ENCODE assay signal across 29 cellular contexts in genomic region chr5:58793888-58794287, GRCh38.
"Had no signal": no experiment of that assay in that cellular context is flagged by ENCODE, and none has a peak within 500 bp of the region (broad histone marks: within the 10 kb centered on the region; RNA-seq: fewer than 3 reads in every experiment).

No MANE protein-coding gene starts in this region.

- H3K27me3 Mint-ChIP-seq: activated naive CD8-positive, alpha-beta T cell; brain had no signal

- H3K4me1 ChIP-seq: SJCRH30 had no signal

- ATAC-seq: activated CD4-positive, CD25-positive, alpha-beta regulatory T cell treated with anti-CD3 and anti-CD28 coated beads, Interleukin-2, amount 50 U/mL, for 24 hours; activated CD8-positive, alpha-beta T cell treated with anti-CD3 and anti-CD28 coated beads, Interleukin-2, amount 10 ng/mL, durations not matched to agents 7 days and 5 days; Panc1 had no signal

- H3K27ac Mint-ChIP-seq: activated CD4-positive, alpha-beta T cell treated with anti-CD3 and anti-CD28 coated beads for 36 hours; activated CD4-positive, alpha-beta T cell treated with anti-CD3 and anti-CD28 coated beads, Interleukin-2, amount 10 ng/mL, durations not matched to agents 7 days and 5 days; activated CD8-positive, alpha-beta T cell treated with anti-CD3 and anti-CD28 coated beads, Interleukin-2, amount 10 ng/mL, durations not matched to agents 7 days and 5 days; activated naive CD4-positive, alpha-beta T cell treated with anti-CD3 and anti-CD28 coated beads, Interleukin-2, amount 10 ng/mL, durations not matched to agents 7 days and 5 days; activated naive CD8-positive, alpha-beta T cell; activated naive CD8-positive, alpha-beta T cell treated with anti-CD3 and anti-CD28 coated beads, Interleukin-2, amount 50 U/mL, for 24 hours; activated T-cell treated with anti-CD3 and anti-CD28 coated beads, Interleukin-2, amount 50 U/mL, for 24 hours; T-helper 1 cell treated with Interleukin-12 subunit alpha and Interleukin-12 subunit beta and Interleukin-4 antibody, amounts not matched to agents 30 μg/mL and 1 μg/mL, for 36 hours; T-helper 2 cell treated with Interferon-gamma antibody and Interleukin-4, amounts not matched to agents 5 μg/mL and 100 μg/mL, for 36 hours had no signal

- H3K9me3 Mint-ChIP-seq: activated CD4-positive, alpha-beta T cell treated with anti-CD3 and anti-CD28 coated beads, Interleukin-2, amount 10 ng/mL, durations not matched to agents 7 days and 5 days; activated naive CD4-positive, alpha-beta T cell treated with anti-CD3 and anti-CD28 coated beads, Interleukin-2, amount 10 ng/mL, durations not matched to agents 7 days and 5 days; activated naive CD8-positive, alpha-beta T cell treated with anti-CD3 and anti-CD28 coated beads, Interleukin-2, amount 50 U/mL, for 24 hours; activated T-cell treated with anti-CD3 and anti-CD28 coated beads, Interleukin-2, amount 50 U/mL, for 24 hours; brain; T-helper 1 cell treated with Interleukin-12 subunit alpha and Interleukin-12 subunit beta and Interleukin-4 antibody, amounts not matched to agents 30 μg/mL and 1 μg/mL, for 36 hours; T-helper 2 cell treated with Interferon-gamma antibody and Interleukin-4, amounts not matched to agents 5 μg/mL and 100 μg/mL, for 36 hours had no signal

- H3K4me1 Mint-ChIP-seq: activated CD4-positive, alpha-beta T cell treated with anti-CD3 and anti-CD28 coated beads, Interleukin-2, amount 10 ng/mL, durations not matched to agents 7 days and 5 days; activated naive CD4-positive, alpha-beta T cell treated with anti-CD3 and anti-CD28 coated beads, Interleukin-2, amount 10 ng/mL, durations not matched to agents 7 days and 5 days had no signal

- H3K27ac ChIP-seq: SJCRH30, SK-N-MC had no signal

- DNase-seq: activated CD4-positive, alpha-beta T cell treated with anti-CD3 and anti-CD28 coated beads for 36 hours; activated CD4-positive, alpha-beta T cell treated with anti-CD3 and anti-CD28 coated beads, Interleukin-2, amount 10 ng/mL, durations not matched to agents 7 days and 5 days; activated CD4-positive, alpha-beta T cell treated with anti-CD3 and anti-CD28 coated beads, Interleukin-2, amount 50 U/mL, for 48 hours; activated CD8-positive, alpha-beta T cell treated with anti-CD3 and anti-CD28 coated beads, Interleukin-2, amount 10 ng/mL, durations not matched to agents 7 days and 5 days; activated gamma-delta T cell treated with Interleukin-2 at 50 U/mL for 16 hours; activated naive CD4-positive, alpha-beta T cell treated with anti-CD3 and anti-CD28 coated beads, Interleukin-2, amount 10 ng/mL, durations not matched to agents 7 days and 5 days; activated naive CD8-positive, alpha-beta T cell treated with anti-CD3 and anti-CD28 coated beads, Interleukin-2, amount 50 U/mL, for 24 hours; activated T-cell treated with anti-CD3 and anti-CD28 coated beads, Interleukin-2, amount 50 U/mL, for 24 hours; anterior cingulate cortex; caudate nucleus; cerebellar nuclear complex; cortex of kidney; NCI-H1105 treated with DMSO at 0.1 percent for 48 hours; NCI-H1694; NCI-H1930; NCI-H2081 treated with DMSO at 0.1 percent for 48 hours; NCI-H2171; NCI-H226; NCI-H446 treated with DMSO at 0.1 percent for 48 hours; NCI-H524; SHP77; SJCRH30 had no signal

- H3K9me3 ChIP-seq: SJCRH30 had no signal

- H3K36me3 Mint-ChIP-seq: activated naive CD4-positive, alpha-beta T cell treated with anti-CD3 and anti-CD28 coated beads, Interleukin-2, amount 10 ng/mL, durations not matched to agents 7 days and 5 days; activated naive CD8-positive, alpha-beta T cell; brain had no signal

- H3K4me3 ChIP-seq: SJCRH30, SK-N-MC had no signal

- H3K36me3 ChIP-seq: SJCRH30 had no signal

- H3K4me3 Mint-ChIP-seq: activated CD4-positive, alpha-beta T cell treated with anti-CD3 and anti-CD28 coated beads for 36 hours; activated CD4-positive, alpha-beta T cell treated with anti-CD3 and anti-CD28 coated beads, Interleukin-2, amount 10 ng/mL, durations not matched to agents 7 days and 5 days; activated CD8-positive, alpha-beta T cell treated with anti-CD3 and anti-CD28 coated beads, Interleukin-2, amount 10 ng/mL, durations not matched to agents 7 days and 5 days; activated naive CD4-positive, alpha-beta T cell treated with anti-CD3 and anti-CD28 coated beads, Interleukin-2, amount 10 ng/mL, durations not matched to agents 7 days and 5 days; activated naive CD8-positive, alpha-beta T cell; activated naive CD8-positive, alpha-beta T cell treated with anti-CD3 and anti-CD28 coated beads, Interleukin-2, amount 50 U/mL, for 24 hours; activated T-cell treated with anti-CD3 and anti-CD28 coated beads, Interleukin-2, amount 50 U/mL, for 24 hours; brain; T-helper 1 cell treated with Interleukin-12 subunit alpha and Interleukin-12 subunit beta and Interleukin-4 antibody, amounts not matched to agents 30 μg/mL and 1 μg/mL, for 36 hours; T-helper 2 cell treated with Interferon-gamma antibody and Interleukin-4, amounts not matched to agents 5 μg/mL and 100 μg/mL, for 36 hours had no signal
